Comparison of ENCODE assay signal across 10 cellular contexts in genomic region chr3:4995500-4996053, GRCh38. TPM values are rescaled to one million over a fixed set of nuclear protein-coding genes. Genes with fewer than 3 reads are reported as not detected.
DNase-seq lines count a peak whose midpoint lies in the region; ATAC-seq and TF ChIP-seq lines count a peak whose summit lies in the region.
"Had no signal": no experiment of that assay in that cellular context is flagged by ENCODE, and none has a peak within 500 bp of the region (broad histone marks: within the 10 kb centered on the region; RNA-seq: fewer than 3 reads in every experiment).

No MANE protein-coding gene starts in this region.

- dilution Hi-C loops in IMR-90 (cut with HindIII; ENCODE audit: low sequenced_read_pairs, unreplicated experiment) = no loop called here

- in situ Hi-C loops in IMR-90 (cut with MboI; ENCODE audit: low sequenced_read_pairs) = no loop called here

- peak overlapping the region; percentile 100 for H2BK120ac ChIP-seq in IMR-90 (ENCODE audit: low read depth, low read length)

- no peaks in the 10 kb centered on the region for H3K79me1 ChIP-seq in IMR-90 (ENCODE audit: low read depth in 1 of 2, low read length in 2 of 2)

- H3K9me3 ChIP-seq in IMR-90 (ENCODE audit: control insufficient read depth, insufficient read depth, low read length) (no peaks in the 10 kb centered on the region), adrenal gland (replicated peaks in 1 of 3) (no peaks in the 10 kb centered on the region), thymus (ENCODE audit: control insufficient read depth) (no peaks in the 10 kb centered on the region)

- peak overlapping the region; percentile 98 for H3K4ac ChIP-seq in IMR-90 (ENCODE audit: low read depth, low read length)

- peak; percentile 83 for DNase-seq in IMR-90
- DNase-seq in adrenal gland = peak in 6 of 7 donors; percentile 26 to 53 (median 44)
- peak; percentile 83 for DNase-seq in islet precursor cell
- no peak for DNase-seq in NCI-H146 treated with DMSO at 0.1 percent for 48 hours (lab: John Stamatoyannopoulos, UW; ENCODE audit: unreplicated experiment)
- DNase-seq: activated naive CD4-positive, alpha-beta T cell treated with Interleukin-2 at 50 U/mL for 16 hours; SHP77 treated with DMSO at 0.1 percent for 48 hours had no signal

- H2AK5ac ChIP-seq in IMR-90 (ENCODE audit: low read depth, low read length) = peak overlapping the region; percentile 95

- H2AK9ac ChIP-seq in IMR-90 (replicated peaks; ENCODE audit: low read depth, low read length, poor library complexity) = peak overlapping the region; percentile 95

- H4K8ac ChIP-seq in IMR-90 (ENCODE audit: low read depth in 2 of 2, low read length in 2 of 2) = peak overlapping the region; percentile 69 to 95

- BruUV-seq in IMR-90 (replicated peaks; lab: Mats Ljungman, UMichigan) = no TSS peak

- peak overlapping the region; percentile 49; the same call in 1 of the 2 replicates for H3K56ac ChIP-seq in IMR-90 (ENCODE audit: extremely low read depth, insufficient read depth, low read length)

- peak overlapping the region; percentile 95 for H2BK20ac ChIP-seq in IMR-90 (ENCODE audit: low read depth, low read length)

- peak overlapping the region; percentile 69; the same call in 2 of the 3 replicates for H2BK15ac ChIP-seq in IMR-90 (ENCODE audit: low read depth, low read length)

- H4K91ac ChIP-seq in IMR-90 (ENCODE audit: insufficient read depth, low read depth, low read length) = peak overlapping the region; percentile 91

- H3K9ac ChIP-seq in IMR-90 (ENCODE audit: low read depth, low read length) = no peak overlapping the region
- H3K9ac ChIP-seq: KMS-11 had no signal

- TF ChIP-seq POLR2A in IMR-90 (IDR thresholded peaks at IDR 0.05; ENCODE audit: low read depth, low read length) (no peak), adrenal gland (IDR thresholded peaks at IDR 0.05) (no peak)

- ATAC-seq in IMR-90 (ENCODE audit: low read depth) (no peak), GM21576 (IDR thresholded peaks at IDR 0.05; ENCODE audit: unreplicated experiment) (no peak), GM18870 (IDR thresholded peaks at IDR 0.05; ENCODE audit: unreplicated experiment) (no peak)

- H2BK5ac ChIP-seq in IMR-90 (ENCODE audit: low read depth, low read length, poor library complexity, severe bottlenecking) = peak overlapping the region; percentile 98

- H3K4me2 ChIP-seq in IMR-90 (ENCODE audit: low read depth, low read length) = no peak overlapping the region
- H3K4me2 ChIP-seq: KMS-11 had no signal

- H3K23ac ChIP-seq in IMR-90 (ENCODE audit: low read depth, low read length) = peak overlapping the region; percentile 77

- TF ChIP-seq CTCF in IMR-90 (conservative IDR thresholded peaks at IDR 0.05; ENCODE audit: low read depth, low read length) (no peak), adrenal gland (IDR thresholded peaks at IDR 0.05) (no peak)

- H4K5ac ChIP-seq in IMR-90 (ENCODE audit: low read depth, low read length) = peak overlapping the region; percentile 19; the same call in 1 of the 2 replicates

- H3K36me3 ChIP-seq in IMR-90 (ENCODE audit: control insufficient read depth, insufficient read depth, low read length) (no peaks in the 10 kb centered on the region), adrenal gland (replicated peaks in 1 of 2) (no peaks in the 10 kb centered on the region), thymus (ENCODE audit: control insufficient read depth, insufficient read depth) (no peaks in the 10 kb centered on the region)

- no peak for TF ChIP-seq RAD21 in IMR-90 (IDR thresholded peaks at IDR 0.05; ENCODE audit: low read length)

- peak overlapping the region; percentile 43; the same call in 1 of the 2 replicates for H3K18ac ChIP-seq in IMR-90 (ENCODE audit: low read depth, low read length)

- H3K4me3 ChIP-seq in IMR-90 (ENCODE audit: insufficient read depth, low read depth, low read length) (no peak overlapping the region), adrenal gland (no peak overlapping the region), thymus (ENCODE audit: low read length) (no peak overlapping the region)

- CTCF ChIA-PET in IMR-90 (lab: Yijun Ruan, JAX) = interaction anchor here (1.2 kb wide), 1 partner anchor 27 kb away, joined by 3 read pairs; no protein-coding TSS in a partner anchor

- peaks cover 16% of the 10 kb centered on the region for H3K9me1 ChIP-seq in IMR-90 (ENCODE audit: insufficient read depth, low read length)

- POLR2A ChIA-PET in IMR-90 (lab: Charles Lee; ENCODE audit: unreplicated experiment) = no interaction called here

- peak overlapping the region; percentile 24 for H2AFZ ChIP-seq in IMR-90 (replicated peaks; ENCODE audit: low read length, poor library complexity)

- no peak overlapping the region for H3K27ac ChIP-seq in IMR-90 (ENCODE audit: insufficient read depth, low read length)
- peak overlapping the region; percentile 81 to 97 (median 94) for H3K27ac ChIP-seq in adrenal gland
- peak overlapping the region; percentile 69 for H3K27ac ChIP-seq in thymus (ENCODE audit: low read depth)
- H3K27ac ChIP-seq: KMS-11 had no signal

- WGBS in IMR-90 (ENCODE audit: extremely low coverage in 2 of 2, insufficient read length in 1 of 2), 2 experiments = 100% methylated on average over 1 of the region's 9 CpGs; no CpG with 5 or more reads in 1 of the 2 experiments
- WGBS in adrenal gland, 4 donors = 77 to 87% (median 82%) methylated on average over 7 to 9 of the region's 9 CpGs
- 86% methylated on average over 9 of the region's 9 CpGs for WGBS in thymus

- peak overlapping the region; percentile 89 for H3K14ac ChIP-seq in IMR-90 (replicated peaks; ENCODE audit: low read depth, low read length)

- H3K4me1 ChIP-seq in IMR-90 (ENCODE audit: control insufficient read depth, insufficient read depth, low read length) = peaks cover 9% of the 10 kb centered on the region
- H3K4me1 ChIP-seq in adrenal gland (replicated peaks in 1 of 2) = peaks cover 9 to 19% of the 10 kb centered on the region in 2 donors
- H3K4me1 ChIP-seq in thymus (ENCODE audit: control insufficient read depth, insufficient read depth, low read length) = no peaks in the 10 kb centered on the region

- H3K27me3 ChIP-seq in IMR-90 (ENCODE audit: control insufficient read depth, insufficient read depth, low read length) (no peaks in the 10 kb centered on the region), adrenal gland (no peaks in the 10 kb centered on the region), thymus (ENCODE audit: control insufficient read depth, insufficient read depth) (no peaks in the 10 kb centered on the region)

- intact Hi-C loops in IMR-90 (cut with micrococcal nuclease) = no loop called here
- intact Hi-C loops in adrenal gland (cut with DNase I) = no loop called here

- H4K20me1 ChIP-seq in IMR-90 (ENCODE audit: insufficient read depth, low read length) = no peaks in the 10 kb centered on the region; the same call in 1 of the 2 replicates

TF ChIP-seq in IMR-90, 13 proteins besides CTCF, POLR2A, EP300 and RAD21:
- TF ChIP-seq USF2 (IDR thresholded peaks at IDR 0.05; ENCODE audit: low read depth, low read length) (no peak), BHLHE40 (IDR thresholded peaks at IDR 0.05; ENCODE audit: low read depth, low read length) (peak; percentile 63), CHD1 (IDR thresholded peaks at IDR 0.05; ENCODE audit: low read depth, low read length) (0 out of 2 replicates have a peak, but pooled peaks have one; percentile 17), FOS (IDR thresholded peaks at IDR 0.05; ENCODE audit: low read depth, low read length) (0 out of 2 replicates have a peak, but pooled peaks have one; percentile 48), MAZ (IDR thresholded peaks at IDR 0.05; ENCODE audit: borderline replicate concordance, low read depth, low read length) (peak; percentile 45; the same call in 1 of the 2 replicates)

RNA-seq across cellular contexts. Expression of gene BHLHE40, which starts 16.3 kb away (rescaled TPM):
- total RNA-seq in IMR-90 (2012; rRNA removed) = 22.8 and 24.2 TPM in 2 replicates
- polyA plus RNA-seq in IMR-90 (2012; rRNA removed) = 31.1 and 31.8 TPM in 2 replicates
- 26.0 and 43.6 TPM in 2 replicates for polyA plus RNA-seq in IMR-90 (2012; cell fraction: cytosol; rRNA removed)
- 147 and 366 TPM in 2 replicates for polyA plus RNA-seq in IMR-90 (2012; cell fraction: nucleus; rRNA removed; ENCODE audit: low replicate concordance)
- total RNA-seq in adrenal gland = 100 to 1,000 TPM in 4 of 8 donors, 10 to 100 TPM in 4; 57.2 to 224 (median 118) TPM
- 10 to 100 TPM; 19.1 to 50.2 (median 49.8) TPM for polyA plus RNA-seq in adrenal gland
- 30.1 TPM for polyA plus RNA-seq in thymus
